Comparison of ENCODE assay signal across 8 cellular contexts in the genomic region with DNA sequence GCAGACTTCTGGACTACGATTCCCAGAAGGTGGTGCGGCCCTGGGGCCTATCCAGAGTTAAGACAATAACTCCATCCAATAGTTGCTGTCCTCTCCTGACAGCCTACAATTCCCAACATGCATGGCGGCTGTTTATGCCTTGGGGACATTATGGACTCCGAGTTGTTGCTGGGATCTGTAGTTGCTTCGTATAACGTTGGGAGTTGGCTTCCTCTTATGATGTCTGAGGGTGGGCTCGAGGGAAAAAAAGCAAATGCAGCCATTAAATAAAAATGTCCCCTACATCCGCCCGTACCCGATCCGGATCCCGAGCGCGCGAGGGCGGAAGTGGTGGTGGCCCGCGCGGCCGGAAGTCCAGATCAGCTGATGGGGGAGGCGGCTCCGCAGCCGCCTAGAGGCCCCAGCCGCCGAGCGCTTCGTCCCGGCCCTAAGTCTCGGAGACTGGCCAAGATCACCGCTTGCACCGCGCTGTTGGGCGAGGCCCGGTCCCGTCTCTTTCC. TPM values are rescaled to one million over a fixed set of nuclear protein-coding genes. Genes with fewer than 3 reads are reported as not detected.
DNase-seq lines count a peak whose midpoint lies in the region; ATAC-seq, FAIRE-seq and TF ChIP-seq lines count a peak whose summit lies in the region.

TSS of gene ZSWIM8 (plus strand) at position 386 of the 500 bp plus-strand sequence. CDS start 273 bp downstream, outside the sequence.

- peak within 1 kb of the TSS; percentile 98 for H3K4me2 ChIP-seq in astrocyte (ENCODE audit: low read length)

- ATAC-seq in GM18505 (IDR thresholded peaks at IDR 0.05; ENCODE audit: unreplicated experiment) (peak; percentile 73), HG02973 (IDR thresholded peaks at IDR 0.05; ENCODE audit: unreplicated experiment) (peak; percentile 75), right cardiac atrium (peak; percentile 92 to 94)

- TF ChIP-seq POLR2A in GM18505 (IDR thresholded peaks at IDR 0.05; ENCODE audit: borderline replicate concordance, extremely low read depth, insufficient read depth, insufficient read length), result peak; percentile 75
- peak; percentile 41 to 76 for TF ChIP-seq POLR2A in uterus (IDR thresholded peaks at IDR 0.05)

- peak within 1 kb of the TSS; percentile 94 for H2AFZ ChIP-seq in astrocyte (ENCODE audit: low read depth, low read length)

- TF ChIP-seq CTCF in astrocyte (IDR thresholded peaks at IDR 0.05; ENCODE audit: insufficient read depth, low read depth, low read length), result no peak
- TF ChIP-seq CTCF in uterus (IDR thresholded peaks at IDR 0.05), result peak in 1 of 4 experiments; percentile 22

- H3K27me3 ChIP-seq in astrocyte (ENCODE audit: insufficient read depth, low read length), result no peaks in the 10 kb centered on the region
- H3K27me3 ChIP-seq in right cardiac atrium (ENCODE audit: control insufficient read depth, insufficient read depth), result no peaks in the 10 kb centered on the region
- no peaks in the 10 kb centered on the region for H3K27me3 ChIP-seq in uterus

- H3K4me3 Mint-ChIP-seq in astrocyte (ENCODE audit: unreplicated experiment), result peak within 1 kb of the TSS; percentile 100

- peaks cover 17% of the 10 kb centered on the region for H3K4me1 Mint-ChIP-seq in astrocyte (ENCODE audit: low read depth, unreplicated experiment)

- H3K27me3 Mint-ChIP-seq in astrocyte (ENCODE audit: low read depth, unreplicated experiment), result no peaks in the 10 kb centered on the region

- H3K36me3 Mint-ChIP-seq in astrocyte (ENCODE audit: low read depth, unreplicated experiment), result peaks cover 9% of the 10 kb centered on the region

- peak; percentile 80 for DNase-seq in NCI-H2029 (lab: John Stamatoyannopoulos, UW)
- DNase-seq in T-helper 22 cell (ENCODE audit: low read depth), result peak; percentile 86
- peak; percentile 94 for DNase-seq in astrocyte (ENCODE audit: low read depth)
- peak; percentile 87 to 96 (median 95) for DNase-seq in right cardiac atrium
- peak; percentile 88 for DNase-seq in pulmonary artery endothelial cell (ENCODE audit: low read depth, low spot score)
- peak; percentile 86 to 92 for DNase-seq in uterus

- H3K36me3 ChIP-seq in astrocyte (ENCODE audit: insufficient read depth, low read length) (peaks cover 14% of the 10 kb centered on the region), uterus (no peaks in the 10 kb centered on the region)

- intact Hi-C loops in right cardiac atrium (cut with DNase I) (no loop called here), uterus (cut with DNase I; ENCODE audit: low total_unique reads) (no loop called here)

- peak within 1 kb of the TSS; percentile 92 for H3K27ac Mint-ChIP-seq in astrocyte (ENCODE audit: unreplicated experiment)

- FAIRE-seq in astrocyte (lab: Jason Lieb, UNC), result peak; percentile 96

- H3K9me3 Mint-ChIP-seq in astrocyte (ENCODE audit: unreplicated experiment), result no peaks in the 10 kb centered on the region

- H3K79me2 ChIP-seq in astrocyte (ENCODE audit: insufficient read depth, low read length), result peaks cover 87% of the 10 kb centered on the region

- H3K27ac ChIP-seq in astrocyte (ENCODE audit: low read depth, low read length) (peak within 1 kb of the TSS; percentile 72), right cardiac atrium (ENCODE audit: low read length) (peak within 1 kb of the TSS; percentile 19), uterus (peak within 1 kb of the TSS; percentile 79 to 91)

- peaks cover 58% of the 10 kb centered on the region for H4K20me1 ChIP-seq in astrocyte (ENCODE audit: insufficient read depth, low read length)

- H3K9me3 ChIP-seq in astrocyte (ENCODE audit: insufficient read depth, low read depth, low read length) (no peaks in the 10 kb centered on the region), right cardiac atrium (ENCODE audit: control insufficient read depth, low read length) (no peaks in the 10 kb centered on the region), uterus (no peaks in the 10 kb centered on the region)

- H3K4me1 ChIP-seq in astrocyte (ENCODE audit: insufficient read depth, low read length), result peaks cover 28% of the 10 kb centered on the region
- H3K4me1 ChIP-seq in right cardiac atrium (ENCODE audit: control insufficient read depth, insufficient read depth, low read length), result peaks cover 3% of the 10 kb centered on the region
- H3K4me1 ChIP-seq in uterus, result no peaks in the 10 kb centered on the region

- H3K9ac ChIP-seq in astrocyte (ENCODE audit: low read length), result peak within 1 kb of the TSS; percentile 85

- under 1% methylated on average over 35 of the region's 35 CpGs for WGBS in right cardiac atrium

- H3K4me3 ChIP-seq in astrocyte (ENCODE audit: insufficient read depth, low read depth, low read length) (peak within 1 kb of the TSS; percentile 81), right cardiac atrium (ENCODE audit: low read length) (peak within 1 kb of the TSS; percentile 82), uterus (peak within 1 kb of the TSS; percentile 56 to 95)

RNA-seq across cellular contexts. Expression of gene ZSWIM8, which starts in this region (rescaled TPM):
- 70.2 and 70.7 TPM in 2 replicates for total RNA-seq in astrocyte
- 10 to 100 TPM; 53.3 to 67.3 (median 62.9) TPM for total RNA-seq in right cardiac atrium
- polyA plus RNA-seq in right cardiac atrium, result 61.2 TPM
- total RNA-seq in pulmonary artery endothelial cell, result 31.5 and 39.8 TPM in 2 replicates
- total RNA-seq in uterus, result 100 to 1,000 TPM in 2 of 4 donors, 10 to 100 TPM in 2; 61.4 to 112 (median 91.1) TPM

Comparison
In these comparisons a context has a peak if more than half of its experiments do, and no peak if none do; other contexts are left out.
1. Peak in every context shown above with its lines: DNase-seq, ATAC-seq, H3K4me3 ChIP-seq and H3K27ac ChIP-seq.
2. H3K27ac ChIP-seq: peak in every context shown above with its lines; median percentile 85 in uterus; 72 in astrocyte; 19 in right cardiac atrium.